ENCODE assay signal across 8 cellular contexts in genomic region chr18:74342416-74343043, GRCh38. TPM values are rescaled to one million over a fixed set of nuclear protein-coding genes. Genes with fewer than 3 reads are reported as not detected.
DNase-seq lines count a peak whose midpoint lies in the region; ATAC-seq and TF ChIP-seq lines count a peak whose summit lies in the region.

No MANE protein-coding gene starts in this region.

- H3K4me3 Mint-ChIP-seq in endothelial cell (ENCODE audit: unreplicated experiment) (no peak overlapping the region), neural crest cell (no peak overlapping the region)

- H3K36me3 Mint-ChIP-seq in endothelial cell (ENCODE audit: low read depth, unreplicated experiment) = no peaks in the 10 kb centered on the region
- H3K36me3 Mint-ChIP-seq in neural crest cell (ENCODE audit: low read depth) = no peaks in the 10 kb centered on the region

- DNase-seq in NCI-H2029 treated with DMSO at 0.1 percent for 48 hours (lab: John Stamatoyannopoulos, UW) = peak; percentile 2
- DNase-seq in NCI-H2029 (lab: John Stamatoyannopoulos, UW) = no peak
- peak; percentile 60 for DNase-seq in RPMI8226
- peak; percentile 29 for DNase-seq in endothelial cell (ENCODE audit: low spot score)
- peak; percentile 11 for DNase-seq in neural crest cell (ENCODE audit: low read depth, low spot score)

- H3K9me3 Mint-ChIP-seq in endothelial cell (ENCODE audit: unreplicated experiment) (no peaks in the 10 kb centered on the region), neural crest cell (no peaks in the 10 kb centered on the region)

- TF ChIP-seq EP300 in Ishikawa (IDR thresholded peaks at IDR 0.05; ENCODE audit: borderline replicate concordance) = no peak

- H3K27me3 Mint-ChIP-seq in endothelial cell (ENCODE audit: unreplicated experiment) (no peaks in the 10 kb centered on the region), neural crest cell (ENCODE audit: low read depth) (peaks cover 22% of the 10 kb centered on the region)

- H3K27ac Mint-ChIP-seq in endothelial cell (ENCODE audit: unreplicated experiment) = no peak overlapping the region
- no peak overlapping the region for H3K27ac Mint-ChIP-seq in neural crest cell (ENCODE audit: unreplicated experiment)

- H3K4me1 Mint-ChIP-seq in endothelial cell (ENCODE audit: unreplicated experiment) (no peaks in the 10 kb centered on the region), neural crest cell (no peaks in the 10 kb centered on the region)

- TF ChIP-seq RAD21 in Ishikawa (IDR thresholded peaks at IDR 0.05; ENCODE audit: low read depth) = peak; percentile 90

- ATAC-seq in GM21360 (IDR thresholded peaks at IDR 0.05; ENCODE audit: unreplicated experiment) = no peak
- no peak for ATAC-seq in GM19351 (IDR thresholded peaks at IDR 0.05; ENCODE audit: unreplicated experiment)

- TF ChIP-seq CTCF in endothelial cell (IDR thresholded peaks at IDR 0.05; ENCODE audit: unreplicated experiment) (peak; percentile 60), neural crest cell (conservative IDR thresholded peaks at IDR 0.05) (peak; percentile 85)

TF ChIP-seq in Ishikawa, 13 proteins besides CTCF, POLR2A, EP300 and RAD21:
- no peak for TF ChIP-seq TAF1 (IDR thresholded peaks at IDR 0.05; ENCODE audit: low read depth)
- no peak for TF ChIP-seq TEAD4 (IDR thresholded peaks at IDR 0.05)
- TF ChIP-seq NFIC (IDR thresholded peaks at IDR 0.05) = no peak
- TF ChIP-seq CREB1 (IDR thresholded peaks at IDR 0.05; ENCODE audit: low read depth) = no peak
TF ChIP-seq in Ishikawa: peak in this region for 0.

RNA-seq across cellular contexts. Expression of gene C18orf63, which starts 26.9 kb away (rescaled TPM):
- not detected for total RNA-seq in endothelial cell (ENCODE audit: unreplicated experiment)
- not detected in 2 replicates for total RNA-seq in neural crest cell

RNA-seq across cellular contexts. Expression of gene CYB5A, which starts 50.8 kb away (rescaled TPM):
- total RNA-seq in endothelial cell (ENCODE audit: unreplicated experiment) (119 TPM), neural crest cell (38.1 and 46.5 TPM in 2 replicates)
